Comparison of ENCODE assay signal across 28 cellular contexts in the genomic region with DNA sequence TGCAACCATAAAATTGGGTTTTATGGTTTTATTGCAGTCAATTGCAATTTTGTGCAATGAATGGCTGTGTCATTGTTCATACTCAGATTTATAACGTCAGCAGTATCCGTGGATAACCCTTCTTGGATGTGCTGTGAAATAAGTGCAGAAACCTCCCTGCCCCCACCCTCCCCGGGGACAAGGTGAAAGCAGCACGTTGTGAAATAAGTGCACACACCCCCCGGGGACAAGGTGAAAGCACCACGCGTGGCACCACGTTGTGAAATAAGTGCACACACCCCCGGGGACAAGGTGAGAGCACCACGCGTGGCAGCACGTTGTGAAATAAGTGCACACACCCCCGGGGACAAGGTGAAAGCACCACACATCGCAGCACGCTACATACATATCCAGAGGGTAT.
"Had no signal": no experiment of that assay in that cellular context is flagged by ENCODE, and none has a peak within 500 bp of the region (broad histone marks: within the 10 kb centered on the region; RNA-seq: fewer than 3 reads in every experiment).

No MANE protein-coding gene starts in this region.

- DNase-seq: activated B cell treated with CpG ODN at 0.5 μM for 24 hours; activated CD4-positive, alpha-beta T cell treated with anti-CD3 and anti-CD28 coated beads for 36 hours; activated CD4-positive, alpha-beta T cell treated with anti-CD3 and anti-CD28 coated beads, Interleukin-2, amount 50 U/mL, for 4 hours; activated CD8-positive, alpha-beta memory T cell treated with anti-CD3 and anti-CD28 coated beads for 24 hours; activated CD8-positive, alpha-beta memory T cell treated with anti-CD3 and anti-CD28 coated beads, Interleukin-2, amount 50 U/mL, for 4 hours; activated naive CD8-positive, alpha-beta T cell treated with anti-CD3 and anti-CD28 coated beads, Interleukin-2, amount 10 ng/mL, durations not matched to agents 7 days and 5 days; activated T-cell treated with anti-CD3 and anti-CD28 coated beads, Interleukin-2, amount 50 U/mL, for 24 hours; amniotic stem cell; dorsolateral prefrontal cortex; effector memory CD8-positive, alpha-beta T cell; left ventricle myocardium superior; mammary epithelial cell; right cardiac atrium; stimulated activated CD4-positive, alpha-beta T cell treated with anti-CD3 and anti-CD28 coated beads, Interleukin-2, amount 100 ng/mL, for 24 hours; stimulated activated naive CD8-positive, alpha-beta T cell treated with anti-CD3 and anti-CD28 coated beads, Interleukin-15, amount 100 ng/mL, for 72 hours; T-helper 1 cell; T-helper 9 cell had no signal

- ATAC-seq: activated CD4-positive, alpha-beta T cell treated with anti-CD3 and anti-CD28 coated beads for 36 hours; activated T-helper 17 cell treated with anti-CD3 and anti-CD28 coated beads, Interleukin-2, amount 50 U/mL, for 72 hours; effector memory CD8-positive, alpha-beta T cell; esophagus mucosa; left ventricle myocardium superior; right cardiac atrium; stimulated activated effector memory CD8-positive, alpha-beta T cell treated with anti-CD3 and anti-CD28 coated beads, Interleukin-12 subunit alpha, Interleukin-12 subunit beta, amount 100 ng/mL, for 72 hours; stimulated activated naive CD8-positive, alpha-beta T cell treated with anti-CD3 and anti-CD28 coated beads, Interleukin-15, amount 100 ng/mL, for 72 hours had no signal

- H3K79me2 ChIP-seq: parathyroid adenoma had no signal

- H3K4me1 ChIP-seq: breast epithelium, parathyroid adenoma, suprapubic skin, tibial nerve had no signal

- H3K4me3 ChIP-seq: breast epithelium, dorsolateral prefrontal cortex, skin epidermis, suprapubic skin, tibial nerve had no signal

- FAIRE-seq: colon, endothelial cell of umbilical vein, urothelium cell line had no signal

- H3K27ac ChIP-seq: breast epithelium, dorsolateral prefrontal cortex, parathyroid adenoma, skin epidermis, suprapubic skin, tibial nerve had no signal

- H3K27me3 ChIP-seq: breast epithelium, dorsolateral prefrontal cortex, suprapubic skin, tibial nerve had no signal

- H3K9ac ChIP-seq: parathyroid adenoma had no signal

- H3K36me3 ChIP-seq: breast epithelium had no signal

- H3K9me3 ChIP-seq: breast epithelium, suprapubic skin, tibial nerve had no signal
